Comparison of ENCODE assay signal across 15 cellular contexts in genomic region chr14:54715811-54716210, GRCh38.
A peak's percentile ranks its signal among the peaks of the same experiment; 100 is the strongest.
DNase-seq lines count a peak whose midpoint lies in the region; ATAC-seq, FAIRE-seq and TF ChIP-seq lines count a peak whose summit lies in the region.
"Had no signal": no experiment of that assay in that cellular context is flagged by ENCODE, and none has a peak within 500 bp of the region (broad histone marks: within the 10 kb centered on the region; RNA-seq: fewer than 3 reads in every experiment).

No MANE protein-coding gene starts in this region.

- no peak overlapping the region for H3K23ac ChIP-seq in IMR-90 (ENCODE audit: low read depth, low read length)

- no TSS peak for BruUV-seq in IMR-90 (replicated peaks; lab: Mats Ljungman, UMichigan)

- H2BK15ac ChIP-seq in IMR-90 (ENCODE audit: low read depth, low read length) = no peak overlapping the region

- no peak overlapping the region for H3K4ac ChIP-seq in IMR-90 (ENCODE audit: low read depth, low read length)

- H3K56ac ChIP-seq in IMR-90 (ENCODE audit: extremely low read depth, insufficient read depth, low read length) = no peak overlapping the region

- no peaks in the 10 kb centered on the region; the same call in 1 of the 2 replicates for H3K36me3 ChIP-seq in IMR-90 (ENCODE audit: control insufficient read depth, insufficient read depth, low read length)
- H3K36me3 ChIP-seq in gastrocnemius medialis = no peaks in the 10 kb centered on the region
- no peaks in the 10 kb centered on the region for H3K36me3 ChIP-seq in CD8-positive, alpha-beta T cell (ENCODE audit: insufficient read depth, low read length)

- H3K9ac ChIP-seq in IMR-90 (ENCODE audit: low read depth, low read length) = no peak overlapping the region
- H3K9ac ChIP-seq: KMS-11 had no signal

- H2BK120ac ChIP-seq in IMR-90 (ENCODE audit: low read depth, low read length) = no peak overlapping the region

- no peak overlapping the region for H3K4me3 ChIP-seq in IMR-90 (ENCODE audit: insufficient read depth, low read depth, low read length)
- no peak overlapping the region for H3K4me3 ChIP-seq in gastrocnemius medialis
- no peak overlapping the region for H3K4me3 ChIP-seq in CD8-positive, alpha-beta T cell (ENCODE audit: low read depth, low read length)

- H3K4me3 Mint-ChIP-seq in CD8-positive, alpha-beta T cell = no peak overlapping the region
- H3K4me3 Mint-ChIP-seq: B cell; CD4-positive, alpha-beta T cell had no signal

- H2BK5ac ChIP-seq in IMR-90 (ENCODE audit: low read depth, low read length, poor library complexity, severe bottlenecking) = peak overlapping the region; percentile 7

- dilution Hi-C loops in IMR-90 (cut with HindIII; ENCODE audit: low sequenced_read_pairs, unreplicated experiment) = no loop called here

- intact Hi-C loops in IMR-90 (cut with micrococcal nuclease) = no loop called here
- intact Hi-C loops in gastrocnemius medialis (cut with DNase I; ENCODE audit: low total_unique reads) = no loop called here
- intact Hi-C loops in CD8-positive, alpha-beta T cell (cut with DNase I, micrococcal nuclease) = no loop called here

- TF ChIP-seq CTCF in IMR-90 (conservative IDR thresholded peaks at IDR 0.05; ENCODE audit: low read depth, low read length) (no peak), gastrocnemius medialis (IDR thresholded peaks at IDR 0.05 in 4 of 5, conservative IDR thresholded peaks at IDR 0.05 in 1 of 5) (no peak)
- TF ChIP-seq CTCF in CD8-positive, alpha-beta T cell (IDR thresholded peaks at IDR 0.05) = no peak

- no CpG with 5 or more reads among the region's 1 CpG for WGBS in IMR-90 (ENCODE audit: extremely low coverage in 2 of 2, insufficient read length in 1 of 2), 2 experiments

- FAIRE-seq in RCC 7860 (lab: Jason Lieb, UNC) = no peak
- FAIRE-seq: H1 had no signal

- no peak for ATAC-seq in IMR-90 (ENCODE audit: low read depth)
- ATAC-seq in gastrocnemius medialis = no peak
- ATAC-seq in CD8-positive, alpha-beta T cell = no peak
- ATAC-seq in HG03025 (IDR thresholded peaks at IDR 0.05; ENCODE audit: low FRiP score, unreplicated experiment) = no peak

- TF ChIP-seq RAD21 in IMR-90 (IDR thresholded peaks at IDR 0.05; ENCODE audit: low read length) = no peak

- H3K14ac ChIP-seq in IMR-90 (replicated peaks; ENCODE audit: low read depth, low read length) = no peak overlapping the region

- no peak overlapping the region for H4K5ac ChIP-seq in IMR-90 (ENCODE audit: low read depth, low read length)

- H3K79me1 ChIP-seq in IMR-90 (ENCODE audit: low read depth in 1 of 2, low read length in 2 of 2) = peaks cover 49 to 84% of the 10 kb centered on the region in 2 experiments

- H3K9me3 ChIP-seq in IMR-90 (ENCODE audit: control insufficient read depth, insufficient read depth, low read length) (no peaks in the 10 kb centered on the region), gastrocnemius medialis (no peaks in the 10 kb centered on the region)
- H3K9me3 ChIP-seq in CD8-positive, alpha-beta T cell (ENCODE audit: low read length) = no peaks in the 10 kb centered on the region

- H3K36me3 Mint-ChIP-seq in CD8-positive, alpha-beta T cell = no peaks in the 10 kb centered on the region

- H4K91ac ChIP-seq in IMR-90 (ENCODE audit: insufficient read depth, low read depth, low read length) = no peak overlapping the region

- no peak overlapping the region for H2BK20ac ChIP-seq in IMR-90 (ENCODE audit: low read depth, low read length)

- peaks cover 31% of the 10 kb centered on the region for H3K9me1 ChIP-seq in IMR-90 (ENCODE audit: insufficient read depth, low read length)

- TF ChIP-seq POLR2A in IMR-90 (IDR thresholded peaks at IDR 0.05; ENCODE audit: low read depth, low read length) = no peak
- TF ChIP-seq POLR2A in gastrocnemius medialis (IDR thresholded peaks at IDR 0.05) = no peak

- H2AK9ac ChIP-seq in IMR-90 (replicated peaks; ENCODE audit: low read depth, low read length, poor library complexity) = no peak overlapping the region

- H3K4me1 ChIP-seq in IMR-90 (ENCODE audit: control insufficient read depth, insufficient read depth, low read length) (peaks cover 39% of the 10 kb centered on the region), gastrocnemius medialis (peaks cover 73 to 75% of the 10 kb centered on the region in 2 donors)
- H3K4me1 ChIP-seq in CD8-positive, alpha-beta T cell (ENCODE audit: insufficient read depth, low read length) = peaks cover 20% of the 10 kb centered on the region

- DNase-seq in IMR-90 (no peak), astrocyte of the hippocampus (ENCODE audit: low read depth, low spot score) (peak; percentile 59), gastrocnemius medialis (no peak), RCC 7860 (ENCODE audit: low spot score) (no peak)
- no peak for DNase-seq in CD8-positive, alpha-beta T cell
- no peak for DNase-seq in activated CD4-positive, alpha-beta T cell treated with anti-CD3 and anti-CD28 coated beads, Interleukin-2, amount 50 U/mL, for 1 hour
- DNase-seq: CD4-positive, alpha-beta T cell; NCI-H1417; NCI-H1930; NCI-H524 had no signal

- CTCF ChIA-PET in IMR-90 (lab: Yijun Ruan, JAX) = interaction anchor here (0.7 kb wide), 1 partner anchor 151 kb away, joined by 3 read pairs; no protein-coding TSS in a partner anchor
- CTCF ChIA-PET in CD8-positive, alpha-beta T cell (lab: Charles Lee) = no interaction called here

- POLR2A ChIA-PET in IMR-90 (lab: Charles Lee; ENCODE audit: unreplicated experiment) = no interaction called here
- POLR2A ChIA-PET in CD8-positive, alpha-beta T cell (lab: Charles Lee) = no interaction called here

- no peak overlapping the region for H2AFZ ChIP-seq in IMR-90 (replicated peaks; ENCODE audit: low read length, poor library complexity)

- H3K27ac ChIP-seq in IMR-90 (ENCODE audit: insufficient read depth, low read length) (no peak overlapping the region), gastrocnemius medialis (peak overlapping the region; percentile 86 to 98 (median 89))
- no peak overlapping the region for H3K27ac ChIP-seq in CD8-positive, alpha-beta T cell (ENCODE audit: low read depth, low read length)
- H3K27ac ChIP-seq: KMS-11, RWPE1 had no signal

- no peak overlapping the region for H2AK5ac ChIP-seq in IMR-90 (ENCODE audit: low read depth, low read length)

- peaks cover 17% of the 10 kb centered on the region for H3K4me1 Mint-ChIP-seq in CD8-positive, alpha-beta T cell (ENCODE audit: low read depth)

- H3K27me3 Mint-ChIP-seq in CD8-positive, alpha-beta T cell (ENCODE audit: low read depth) = no peaks in the 10 kb centered on the region
- H3K27me3 Mint-ChIP-seq: B cell had no signal

- no peak overlapping the region for H3K4me2 ChIP-seq in IMR-90 (ENCODE audit: low read depth, low read length)
- H3K4me2 ChIP-seq: KMS-11 had no signal

- H3K27ac Mint-ChIP-seq in CD8-positive, alpha-beta T cell = no peak overlapping the region
- H3K27ac Mint-ChIP-seq: B cell; CD4-positive, alpha-beta T cell had no signal

- H4K8ac ChIP-seq in IMR-90 (ENCODE audit: low read depth in 2 of 2, low read length in 2 of 2) = no peak overlapping the region

- H3K18ac ChIP-seq in IMR-90 (ENCODE audit: low read depth, low read length) = no peak overlapping the region

- in situ Hi-C loops in IMR-90 (cut with MboI; ENCODE audit: low sequenced_read_pairs) (no loop called here), gastrocnemius medialis (cut with MboI; ENCODE audit: low sequenced_read_pairs in 4 of 4) (no loop called here)

- no peaks in the 10 kb centered on the region for H3K27me3 ChIP-seq in IMR-90 (ENCODE audit: control insufficient read depth, insufficient read depth, low read length)
- no peaks in the 10 kb centered on the region for H3K27me3 ChIP-seq in gastrocnemius medialis
- H3K27me3 ChIP-seq in CD8-positive, alpha-beta T cell (ENCODE audit: insufficient read depth, low read length) = no peaks in the 10 kb centered on the region

- peaks cover 61% of the 10 kb centered on the region for H4K20me1 ChIP-seq in IMR-90 (ENCODE audit: insufficient read depth, low read length)

- H3K9me3 Mint-ChIP-seq in CD8-positive, alpha-beta T cell = no peaks in the 10 kb centered on the region
- H3K9me3 Mint-ChIP-seq: CD4-positive, alpha-beta T cell had no signal

TF ChIP-seq in IMR-90, 13 proteins besides CTCF, POLR2A, EP300 and RAD21:
- no peak for TF ChIP-seq NFE2L2 (IDR thresholded peaks at IDR 0.05; ENCODE audit: low read depth, low read length)
- TF ChIP-seq SMC3 (IDR thresholded peaks at IDR 0.05; ENCODE audit: low read depth, low read length) = no peak
- no peak for TF ChIP-seq RCOR1 (IDR thresholded peaks at IDR 0.05; ENCODE audit: insufficient replicate concordance, low read length)
- TF ChIP-seq MAFK (IDR thresholded peaks at IDR 0.05; ENCODE audit: low read depth, low read length) = no peak
- TF ChIP-seq FOS (IDR thresholded peaks at IDR 0.05; ENCODE audit: low read depth, low read length) = no peak
- TF ChIP-seq CEBPB (IDR thresholded peaks at IDR 0.05; ENCODE audit: low read depth, low read length) = no peak
- TF ChIP-seq, protein P1, sequence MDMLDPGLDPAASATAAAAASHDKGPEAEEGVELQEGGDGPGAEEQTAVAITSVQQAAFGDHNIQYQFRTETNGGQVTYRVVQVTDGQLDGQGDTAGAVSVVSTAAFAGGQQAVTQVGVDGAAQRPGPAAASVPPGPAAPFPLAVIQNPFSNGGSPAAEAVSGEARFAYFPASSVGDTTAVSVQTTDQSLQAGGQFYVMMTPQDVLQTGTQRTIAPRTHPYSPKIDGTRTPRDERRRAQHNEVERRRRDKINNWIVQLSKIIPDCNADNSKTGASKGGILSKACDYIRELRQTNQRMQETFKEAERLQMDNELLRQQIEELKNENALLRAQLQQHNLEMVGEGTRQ (IDR thresholded peaks at IDR 0.05; ENCODE audit: low read depth, low read length) = no peak
- TF ChIP-seq MXI1 (IDR thresholded peaks at IDR 0.05; ENCODE audit: borderline replicate concordance, low read depth, low read length) = no peak
- no peak for TF ChIP-seq CHD1 (IDR thresholded peaks at IDR 0.05; ENCODE audit: low read depth, low read length)
- TF ChIP-seq RFX5 (IDR thresholded peaks at IDR 0.05; ENCODE audit: low read depth, low read length) = no peak
- TF ChIP-seq BHLHE40 (IDR thresholded peaks at IDR 0.05; ENCODE audit: low read depth, low read length) = no peak
- TF ChIP-seq MAZ (IDR thresholded peaks at IDR 0.05; ENCODE audit: borderline replicate concordance, low read depth, low read length) = no peak
- no peak for TF ChIP-seq ELK1 (IDR thresholded peaks at IDR 0.05; ENCODE audit: borderline replicate concordance, low read depth, low read length)

Comparison
In these comparisons a context has a peak if more than half of its experiments do, and no peak if none do; other contexts are left out.
1. H3K27ac ChIP-seq: peak in gastrocnemius medialis (4 of 4); none in IMR-90 (single experiment) and CD8-positive, alpha-beta T cell (single experiment).